18 cellular contexts compared by ENCODE assay signal in the genomic region with DNA sequence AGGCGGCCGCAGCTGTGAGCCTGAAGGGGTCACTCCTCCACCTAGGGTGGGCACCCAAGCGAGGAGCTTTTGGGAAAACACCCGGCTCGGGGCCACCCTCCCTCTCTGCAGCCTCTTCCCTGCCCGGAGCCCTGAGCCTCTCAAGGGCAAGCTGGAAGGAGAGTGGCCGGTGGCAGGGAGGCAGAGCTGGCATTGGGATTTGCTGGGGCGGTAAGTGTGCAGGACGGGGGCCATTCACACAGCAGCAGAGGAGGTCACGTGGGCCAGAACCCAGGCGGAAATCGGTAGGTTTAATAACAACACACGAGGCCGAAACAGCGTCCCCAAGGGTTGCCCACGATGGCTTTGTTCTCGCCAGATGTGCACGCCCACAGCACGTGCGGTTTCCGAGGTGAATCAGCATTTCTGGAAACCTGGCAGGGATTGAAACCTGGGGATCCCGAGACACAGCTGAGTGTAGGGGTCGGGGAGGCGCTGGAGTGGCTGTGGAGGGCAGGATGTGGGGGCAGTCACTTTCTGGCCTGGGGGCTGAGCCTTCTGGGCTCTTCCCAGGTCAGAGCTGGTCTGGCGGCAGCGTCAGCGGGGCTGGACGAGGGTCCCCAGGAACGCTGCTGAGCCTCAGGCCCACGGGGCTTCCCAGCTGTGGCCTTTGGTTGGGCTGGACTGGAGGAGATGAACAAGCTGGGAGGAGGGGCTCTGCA. TPM values are rescaled to one million over a fixed set of nuclear protein-coding genes. Genes with fewer than 3 reads are reported as not detected.
DNase-seq lines count a peak whose midpoint lies in the region; ATAC-seq, FAIRE-seq and TF ChIP-seq lines count a peak whose summit lies in the region.
"Had no signal": no experiment of that assay in that cellular context is flagged by ENCODE, and none has a peak within 500 bp of the region (broad histone marks: within the 10 kb centered on the region; RNA-seq: fewer than 3 reads in every experiment).

No MANE protein-coding gene starts in this region.

- H3K9ac ChIP-seq in IMR-90 (ENCODE audit: low read depth, low read length), result no peak overlapping the region
- H3K9ac ChIP-seq: KMS-11 had no signal

- no peak overlapping the region for H3K27ac Mint-ChIP-seq in activated naive CD4-positive, alpha-beta T cell treated with anti-CD3 and anti-CD28 coated beads, Interleukin-2, amount 10 ng/mL, durations not matched to agents 7 days and 5 days
- no peak overlapping the region for H3K27ac Mint-ChIP-seq in osteocyte (ENCODE audit: unreplicated experiment)
- H3K27ac Mint-ChIP-seq: activated naive CD8-positive, alpha-beta T cell treated with anti-CD3 and anti-CD28 coated beads, Interleukin-2, amount 10 ng/mL, durations not matched to agents 7 days and 5 days; progenitor cell of endocrine pancreas; stimulated activated naive CD8-positive, alpha-beta T cell treated with anti-CD3 and anti-CD28 coated beads, Interleukin-15, Interleukin-2, amounts not matched to agents 100 ng/mL and 50 ng/mL, for 24 hours had no signal

- H2BK120ac ChIP-seq in IMR-90 (ENCODE audit: low read depth, low read length), result no peak overlapping the region

- POLR2A ChIA-PET in IMR-90 (lab: Charles Lee; ENCODE audit: unreplicated experiment), result no interaction called here
- POLR2A ChIA-PET in RWPE1 (lab: Yijun Ruan, JAX; ENCODE audit: low non-redundant PET), result no interaction called here

- 69% methylated on average over 12 of the region's 30 CpGs; no CpG with 5 or more reads in 1 of the 2 experiments for WGBS in IMR-90 (ENCODE audit: extremely low coverage in 2 of 2, insufficient read length in 1 of 2), 2 experiments

- no peaks in the 10 kb centered on the region for H3K79me1 ChIP-seq in IMR-90 (ENCODE audit: low read depth in 1 of 2, low read length in 2 of 2)

- no TSS peak for BruUV-seq in IMR-90 (replicated peaks; lab: Mats Ljungman, UMichigan)

- TF ChIP-seq POLR2A in IMR-90 (IDR thresholded peaks at IDR 0.05; ENCODE audit: low read depth, low read length), result no peak

- no peak overlapping the region for H3K4me3 ChIP-seq in IMR-90 (ENCODE audit: insufficient read depth, low read depth, low read length)
- H3K4me3 ChIP-seq: esophagus squamous epithelium, left lung, tibial nerve had no signal

- no peak overlapping the region for H3K18ac ChIP-seq in IMR-90 (ENCODE audit: low read depth, low read length)

- H3K23ac ChIP-seq in IMR-90 (ENCODE audit: low read depth, low read length), result no peak overlapping the region

- H3K9me3 Mint-ChIP-seq in activated naive CD4-positive, alpha-beta T cell treated with anti-CD3 and anti-CD28 coated beads, Interleukin-2, amount 10 ng/mL, durations not matched to agents 7 days and 5 days, result peaks cover 11% of the 10 kb centered on the region
- no peaks in the 10 kb centered on the region for H3K9me3 Mint-ChIP-seq in osteocyte (ENCODE audit: unreplicated experiment)
- H3K9me3 Mint-ChIP-seq: stimulated activated naive CD8-positive, alpha-beta T cell treated with anti-CD3 and anti-CD28 coated beads, Interleukin-15, Interleukin-2, amounts not matched to agents 100 ng/mL and 50 ng/mL, for 24 hours had no signal

- H3K27ac ChIP-seq in IMR-90 (ENCODE audit: insufficient read depth, low read length), result no peak overlapping the region
- H3K27ac ChIP-seq in RWPE1, result no peak overlapping the region
- H3K27ac ChIP-seq: esophagus squamous epithelium, KMS-11, left lung, tibial nerve had no signal

- in situ Hi-C loops in IMR-90 (cut with MboI; ENCODE audit: low sequenced_read_pairs), result no loop called here

- H3K9me1 ChIP-seq in IMR-90 (ENCODE audit: insufficient read depth, low read length), result peaks cover 5% of the 10 kb centered on the region; the same call in 1 of the 2 replicates

- no peak for ATAC-seq in IMR-90 (ENCODE audit: low read depth)
- ATAC-seq: left lung had no signal

- H2BK20ac ChIP-seq in IMR-90 (ENCODE audit: low read depth, low read length), result no peak overlapping the region

- dilution Hi-C loops in IMR-90 (cut with HindIII; ENCODE audit: low sequenced_read_pairs, unreplicated experiment), result no loop called here

- TF ChIP-seq CTCF in IMR-90 (conservative IDR thresholded peaks at IDR 0.05; ENCODE audit: low read depth, low read length), result no peak
- no peak for TF ChIP-seq CTCF in osteocyte (IDR thresholded peaks at IDR 0.05)
- no peak for TF ChIP-seq CTCF in RWPE1 (conservative IDR thresholded peaks at IDR 0.05; ENCODE audit: low read depth)

- no peak overlapping the region for H4K5ac ChIP-seq in IMR-90 (ENCODE audit: low read depth, low read length)

- H3K4me3 Mint-ChIP-seq in activated naive CD4-positive, alpha-beta T cell treated with anti-CD3 and anti-CD28 coated beads, Interleukin-2, amount 10 ng/mL, durations not matched to agents 7 days and 5 days, result no peak overlapping the region
- H3K4me3 Mint-ChIP-seq in osteocyte (ENCODE audit: unreplicated experiment), result no peak overlapping the region
- H3K4me3 Mint-ChIP-seq: activated naive CD8-positive, alpha-beta T cell treated with anti-CD3 and anti-CD28 coated beads, Interleukin-2, amount 10 ng/mL, durations not matched to agents 7 days and 5 days; stimulated activated naive CD8-positive, alpha-beta T cell treated with anti-CD3 and anti-CD28 coated beads, Interleukin-15, Interleukin-2, amounts not matched to agents 100 ng/mL and 50 ng/mL, for 24 hours had no signal

- no peaks in the 10 kb centered on the region for H3K36me3 Mint-ChIP-seq in activated naive CD4-positive, alpha-beta T cell treated with anti-CD3 and anti-CD28 coated beads, Interleukin-2, amount 10 ng/mL, durations not matched to agents 7 days and 5 days
- no peaks in the 10 kb centered on the region for H3K36me3 Mint-ChIP-seq in osteocyte (ENCODE audit: unreplicated experiment)
- H3K36me3 Mint-ChIP-seq: activated naive CD8-positive, alpha-beta T cell treated with anti-CD3 and anti-CD28 coated beads, Interleukin-2, amount 10 ng/mL, durations not matched to agents 7 days and 5 days had no signal

- H3K56ac ChIP-seq in IMR-90 (ENCODE audit: extremely low read depth, insufficient read depth, low read length), result no peak overlapping the region

- DNase-seq in activated naive CD4-positive, alpha-beta T cell treated with anti-CD3 and anti-CD28 coated beads, Interleukin-2, amount 50 U/mL, for 16 hours, result peak; percentile 27
- DNase-seq in activated naive CD4-positive, alpha-beta T cell treated with anti-CD3 and anti-CD28 coated beads, Interleukin-2, amount 10 ng/mL, durations not matched to agents 7 days and 5 days, result no peak
- DNase-seq in IMR-90, result no peak
- peak; percentile 70 for DNase-seq in SW480 (ENCODE audit: low spot score)
- DNase-seq in left kidney (ENCODE audit: low read depth, low spot score), result peak; percentile 62
- no peak for DNase-seq in osteocyte (ENCODE audit: extremely low spot score, unreplicated experiment)
- no peak for DNase-seq in RWPE1 (ENCODE audit: low spot score)
- DNase-seq in GM19239 (ENCODE audit: insufficient read length, low spot score), result no peak
- DNase-seq: activated naive CD8-positive, alpha-beta T cell treated with anti-CD3 and anti-CD28 coated beads, Interleukin-2, amount 10 ng/mL, durations not matched to agents 7 days and 5 days; esophagus squamous epithelium; midbrain; NCI-H1092 treated with DMSO at 0.1 percent for 48 hours; NCI-H2081 had no signal

- no peaks in the 10 kb centered on the region for H3K9me3 ChIP-seq in IMR-90 (ENCODE audit: control insufficient read depth, insufficient read depth, low read length)
- H3K9me3 ChIP-seq: esophagus squamous epithelium, left lung, tibial nerve had no signal

- no peaks in the 10 kb centered on the region for H3K36me3 ChIP-seq in IMR-90 (ENCODE audit: control insufficient read depth, insufficient read depth, low read length)
- H3K36me3 ChIP-seq: esophagus squamous epithelium, left lung, tibial nerve had no signal

- H2AK5ac ChIP-seq in IMR-90 (ENCODE audit: low read depth, low read length), result no peak overlapping the region

- peak overlapping the region; percentile 42 for H2AK9ac ChIP-seq in IMR-90 (replicated peaks; ENCODE audit: low read depth, low read length, poor library complexity)

- peaks cover 26% of the 10 kb centered on the region; the same call in 1 of the 2 replicates for H3K27me3 ChIP-seq in IMR-90 (ENCODE audit: control insufficient read depth, insufficient read depth, low read length)

- no peak overlapping the region for H3K4me2 ChIP-seq in IMR-90 (ENCODE audit: low read depth, low read length)
- H3K4me2 ChIP-seq: KMS-11 had no signal

- H3K4me1 Mint-ChIP-seq in activated naive CD4-positive, alpha-beta T cell treated with anti-CD3 and anti-CD28 coated beads, Interleukin-2, amount 10 ng/mL, durations not matched to agents 7 days and 5 days, result peaks cover 15% of the 10 kb centered on the region
- H3K4me1 Mint-ChIP-seq in osteocyte (ENCODE audit: unreplicated experiment), result peaks cover 3% of the 10 kb centered on the region

- CTCF ChIA-PET in activated naive CD4-positive, alpha-beta T cell treated with anti-CD3 and anti-CD28 coated beads, Interleukin-2, amount 10 ng/mL, durations not matched to agents 7 days and 5 days (lab: Charles Lee), result no interaction called here
- CTCF ChIA-PET in IMR-90 (lab: Yijun Ruan, JAX) (no interaction called here), RWPE1 (lab: Yijun Ruan, JAX) (no interaction called here)

- peaks cover 6% of the 10 kb centered on the region; the same call in 1 of the 2 replicates for H4K20me1 ChIP-seq in IMR-90 (ENCODE audit: insufficient read depth, low read length)

- H2AFZ ChIP-seq in IMR-90 (replicated peaks; ENCODE audit: low read length, poor library complexity), result no peak overlapping the region

- intact Hi-C loops in IMR-90 (cut with micrococcal nuclease), result no loop called here

- no peak for TF ChIP-seq RAD21 in IMR-90 (IDR thresholded peaks at IDR 0.05; ENCODE audit: low read length)

- H3K4me1 ChIP-seq in IMR-90 (ENCODE audit: control insufficient read depth, insufficient read depth, low read length), result peaks cover 13% of the 10 kb centered on the region; the same call in 1 of the 2 replicates

- no peak overlapping the region for H3K4ac ChIP-seq in IMR-90 (ENCODE audit: low read depth, low read length)

- no peak overlapping the region for H4K91ac ChIP-seq in IMR-90 (ENCODE audit: insufficient read depth, low read depth, low read length)

- no peak overlapping the region for H3K14ac ChIP-seq in IMR-90 (replicated peaks; ENCODE audit: low read depth, low read length)

- no peak overlapping the region for H2BK5ac ChIP-seq in IMR-90 (ENCODE audit: low read depth, low read length, poor library complexity, severe bottlenecking)

- no peak overlapping the region for H2BK15ac ChIP-seq in IMR-90 (ENCODE audit: low read depth, low read length)

- no peak overlapping the region for H4K8ac ChIP-seq in IMR-90 (ENCODE audit: low read depth in 2 of 2, low read length in 2 of 2)

- H3K27me3 Mint-ChIP-seq in activated naive CD4-positive, alpha-beta T cell treated with anti-CD3 and anti-CD28 coated beads, Interleukin-2, amount 10 ng/mL, durations not matched to agents 7 days and 5 days, result peaks cover 51% of the 10 kb centered on the region
- H3K27me3 Mint-ChIP-seq in osteocyte (ENCODE audit: unreplicated experiment), result peaks cover 5% of the 10 kb centered on the region
- H3K27me3 Mint-ChIP-seq: stimulated activated naive CD8-positive, alpha-beta T cell treated with anti-CD3 and anti-CD28 coated beads, Interleukin-15, Interleukin-2, amounts not matched to agents 100 ng/mL and 50 ng/mL, for 24 hours had no signal

- no peak for FAIRE-seq in GM19239 (lab: Jason Lieb, UNC)

RNA-seq across cellular contexts. Expression of a gene that starts 23.5 kb away (rescaled TPM):
- total RNA-seq in IMR-90 (2012; rRNA removed), result 5.2 and 6.1 TPM in 2 replicates
- 13.4 and 17.0 TPM in 2 replicates for polyA plus RNA-seq in IMR-90 (2012; rRNA removed)
- polyA plus RNA-seq in IMR-90 (2012; cell fraction: cytosol; rRNA removed), result 12.0 and 16.4 TPM in 2 replicates
- 12.2 and 32.5 TPM in 2 replicates for polyA plus RNA-seq in IMR-90 (2012; cell fraction: nucleus; rRNA removed; ENCODE audit: low replicate concordance)
- 21.4 and 22.0 TPM in 2 replicates for total RNA-seq in osteocyte

RNA-seq across cellular contexts. Expression of a gene that starts 23.6 kb away (rescaled TPM):
- total RNA-seq in IMR-90 (2012; rRNA removed) (3.3 and 3.8 TPM in 2 replicates), osteocyte (17.7 and 19.3 TPM in 2 replicates)
- polyA plus RNA-seq in IMR-90 (2012; rRNA removed), result 14.5 and 17.2 TPM in 2 replicates
- polyA plus RNA-seq in IMR-90 (2012; cell fraction: cytosol; rRNA removed), result 10.6 and 16.7 TPM in 2 replicates
- 29.6 and 67.5 TPM in 2 replicates for polyA plus RNA-seq in IMR-90 (2012; cell fraction: nucleus; rRNA removed; ENCODE audit: low replicate concordance)

Comparison
In these comparisons a context has a peak if more than half of its experiments do, and no peak if none do; other contexts are left out.
1. DNase-seq: peak in activated naive CD4-positive, alpha-beta T cell treated with anti-CD3 and anti-CD28 coated beads, Interleukin-2, amount 50 U/mL, for 16 hours (single experiment), SW480 (single experiment) and left kidney (single experiment); none in activated naive CD4-positive, alpha-beta T cell treated with anti-CD3 and anti-CD28 coated beads, Interleukin-2, amount 10 ng/mL, durations not matched to agents 7 days and 5 days (single experiment), IMR-90 (single experiment), osteocyte (single experiment), RWPE1 (single experiment) and GM19239 (single experiment).